Comparison of ENCODE assay signal across 16 cellular contexts in genomic region chr10:78875331-78875877, GRCh38.
A peak's percentile ranks its signal among the peaks of the same experiment; 100 is the strongest.
DNase-seq lines count a peak whose midpoint lies in the region; ATAC-seq and TF ChIP-seq lines count a peak whose summit lies in the region.
"Had no signal": no experiment of that assay in that cellular context is flagged by ENCODE, and none has a peak within 500 bp of the region (broad histone marks: within the 10 kb centered on the region; RNA-seq: fewer than 3 reads in every experiment).

No MANE protein-coding gene starts in this region.

- ATAC-seq in WTC11: peak; percentile 80

- H3K4me1 ChIP-seq in HEK293 (ENCODE audit: control insufficient read depth, insufficient read depth, low read length): no peaks in the 10 kb centered on the region
- no peaks in the 10 kb centered on the region for H3K4me1 ChIP-seq in HAP-1
- H3K4me1 ChIP-seq: Peyer's patch, SJSA1 had no signal

- no peaks in the 10 kb centered on the region for H3K9me3 Mint-ChIP-seq in WTC11

- TF ChIP-seq CTCF in HEK293 (tag by site-specific recombination; IDR thresholded peaks at IDR 0.05): no peak
- no peak for TF ChIP-seq CTCF in WTC11 (IDR thresholded peaks at IDR 0.05)

- H3K4me3 ChIP-seq in HEK293 (ENCODE audit: low read depth, low read length): no peak overlapping the region
- no peak overlapping the region for H3K4me3 ChIP-seq in HAP-1
- H3K4me3 ChIP-seq: Peyer's patch, SJSA1 had no signal

- no peak overlapping the region for H3K4me3 Mint-ChIP-seq in WTC11

- H3K9me3 ChIP-seq in HEK293 (ENCODE audit: control insufficient read depth, insufficient read depth, low read depth, low read length): no peaks in the 10 kb centered on the region
- no peaks in the 10 kb centered on the region for H3K9me3 ChIP-seq in HAP-1
- H3K9me3 ChIP-seq: Peyer's patch had no signal

- no peaks in the 10 kb centered on the region for H3K36me3 Mint-ChIP-seq in WTC11

- H3K27ac Mint-ChIP-seq in WTC11: no peak overlapping the region

- H3K27ac ChIP-seq in HEK293 (ENCODE audit: extremely low read depth, low read depth, low read length): no peak overlapping the region
- H3K27ac ChIP-seq: C4-2B, Peyer's patch, SJSA1 had no signal

- POLR2A ChIA-PET in HEK293 (lab: Yijun Ruan, JAX): no interaction called here
- POLR2A ChIA-PET in WTC11 (lab: Charles Lee): no interaction called here

- CTCF ChIA-PET in HEK293 (lab: Yijun Ruan, JAX) (interaction anchor here (1.4 kb wide), 1 partner anchor 11 kb away, joined by 5 read pairs; no protein-coding TSS in a partner anchor), WTC11 (lab: Charles Lee) (interaction anchor here (0.7 to 1.5 kb wide), 4 partner anchors 22 to 417 kb away, joined by 3 to 5 read pairs (median 3); no protein-coding TSS in a partner anchor)

- no peaks in the 10 kb centered on the region for H3K36me3 ChIP-seq in HEK293 (ENCODE audit: control insufficient read depth in 2 of 2, insufficient read depth in 1 of 2, low read length in 2 of 2)
- H3K36me3 ChIP-seq in HAP-1 (replicated peaks): no peaks in the 10 kb centered on the region
- H3K36me3 ChIP-seq: Peyer's patch, SJSA1 had no signal

- peaks cover 19% of the 10 kb centered on the region for H3K4me1 Mint-ChIP-seq in WTC11

- peaks cover 5% of the 10 kb centered on the region for H3K27me3 ChIP-seq in HAP-1 (ENCODE audit: low read depth)
- H3K27me3 ChIP-seq: Peyer's patch, SJSA1 had no signal

- peaks cover 64% of the 10 kb centered on the region for H3K27me3 Mint-ChIP-seq in WTC11 (ENCODE audit: low read depth)

- no peak for DNase-seq in WTC11 (ENCODE audit: low spot score)
- DNase-seq in iPS DF 4.7 (ENCODE audit: extremely low read depth, low spot score): peak; percentile 30
- DNase-seq in retina: peak; percentile 0
- no peak for DNase-seq in foreskin melanocyte
- no peak for DNase-seq in HAP-1 (ENCODE audit: low spot score in 2 of 2)
- no peak for DNase-seq in A172 (ENCODE audit: low spot score)
- DNase-seq: ACHN, GOT3, NCI-H1092 treated with DMSO at 0.1 percent for 48 hours, NCI-H146, NCI-H2081, NCI-H2171 treated with DMSO at 0.1 percent for 48 hours, Peyer's patch had no signal

- in situ Hi-C loops in HAP-1 (cut with MboI; ENCODE audit: low sequenced_read_pairs): no loop called here

TF ChIP-seq in HEK293, 187 proteins besides CTCF, POLR2A, EP300 and RAD21 (continues in another document):
- no peak for TF ChIP-seq REST (tag by site-specific recombination; IDR thresholded peaks at IDR 0.05)
- no peak for TF ChIP-seq MEIS1 (CRISPR knock-in tag; IDR thresholded peaks at IDR 0.05; ENCODE audit: borderline replicate concordance)
- TF ChIP-seq ZIC2 (tag by site-specific recombination; IDR thresholded peaks at IDR 0.05): peak; percentile 71
- no peak for TF ChIP-seq ZSCAN4 (tag by site-specific recombination; IDR thresholded peaks at IDR 0.05)

TF ChIP-seq in WTC11, 78 proteins besides CTCF, POLR2A, EP300 and RAD21:
- TF ChIP-seq HMGXB4 (CRISPR knock-in tag; IDR thresholded peaks at IDR 0.05): no peak
- no peak for TF ChIP-seq AFF4 (CRISPR knock-in tag; IDR thresholded peaks at IDR 0.05; ENCODE audit: borderline replicate concordance)
- TF ChIP-seq ZNF423 (CRISPR knock-in tag; IDR thresholded peaks at IDR 0.05): peak; percentile 47

Comparison
In these comparisons a context has a peak if more than half of its experiments do, and no peak if none do; other contexts are left out.
1. DNase-seq: peak in iPS DF 4.7 (single experiment) and retina (single experiment); none in WTC11 (single experiment), foreskin melanocyte (single experiment), HAP-1 (0 of 2) and A172 (single experiment).
2. Of the 8 proteins assayed by ChIP-seq in both HEK293 and WTC11: peak only in HEK293: none; only in WTC11: ZNF423; in both: none; in neither: 7.